ENCODE assay signal across 1 cellular context in the genomic region with DNA sequence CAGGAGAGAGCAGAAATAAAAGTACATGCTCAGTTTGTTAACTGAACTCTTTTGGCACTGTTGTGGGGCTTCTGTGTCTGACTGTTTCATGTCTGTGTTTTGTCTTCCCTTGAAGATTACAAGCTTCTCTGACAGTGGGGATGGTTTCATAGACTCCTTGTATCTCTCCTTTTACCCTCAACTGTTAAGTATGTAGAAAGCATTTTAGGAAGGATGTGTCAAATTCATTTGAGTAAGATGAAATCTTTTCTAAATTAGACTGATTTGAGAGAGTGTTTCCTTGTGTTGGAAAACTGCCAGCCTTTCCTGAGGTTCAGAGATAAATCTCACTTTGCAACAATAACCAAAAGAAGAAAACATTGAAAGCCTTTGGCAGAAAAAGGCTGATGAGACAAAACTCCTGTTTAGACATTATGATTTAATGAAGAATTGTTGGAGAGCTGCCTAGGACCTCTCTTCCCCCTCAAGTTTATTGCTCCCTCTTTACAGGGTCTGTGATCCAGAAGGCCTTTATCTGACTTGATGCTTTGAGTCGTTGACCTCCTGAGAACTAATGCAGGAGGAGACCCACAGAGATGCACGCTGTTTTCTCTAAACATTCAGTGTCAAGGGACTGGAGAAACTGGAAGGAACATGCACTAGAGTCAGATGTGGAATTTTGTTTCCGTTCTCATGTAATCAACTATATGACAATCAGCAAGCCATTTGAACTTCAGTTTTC.
TF ChIP-seq lines count a peak whose summit lies in the region.

No MANE protein-coding gene starts in this region.

TF ChIP-seq in endothelial cell of umbilical vein, 7 proteins besides CTCF, POLR2A, EP300 and RAD21:
- no peak for TF ChIP-seq POLR2AphosphoS5 (IDR thresholded peaks at IDR 0.05; ENCODE audit: insufficient read depth, low read depth, low read length)
- no peak for TF ChIP-seq EZH2 (IDR thresholded peaks at IDR 0.05; ENCODE audit: borderline replicate concordance, low read depth, low read length, severe bottlenecking)
- no peak for TF ChIP-seq FOS (IDR thresholded peaks at IDR 0.05; ENCODE audit: borderline replicate concordance, insufficient read depth, low read length)
- no peak for TF ChIP-seq JUN (IDR thresholded peaks at IDR 0.05; ENCODE audit: borderline replicate concordance, insufficient read depth, insufficient read length, low read depth)
- TF ChIP-seq GATA2 (IDR thresholded peaks at IDR 0.05; ENCODE audit: insufficient read depth, insufficient read length, low read depth, low read length): no peak
- TF ChIP-seq MYC (IDR thresholded peaks at IDR 0.05; ENCODE audit: low read depth, low read length): no peak
- TF ChIP-seq, protein P1, sequence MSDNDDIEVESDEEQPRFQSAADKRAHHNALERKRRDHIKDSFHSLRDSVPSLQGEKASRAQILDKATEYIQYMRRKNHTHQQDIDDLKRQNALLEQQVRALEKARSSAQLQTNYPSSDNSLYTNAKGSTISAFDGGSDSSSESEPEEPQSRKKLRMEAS (IDR thresholded peaks at IDR 0.05; ENCODE audit: insufficient read depth, insufficient read length): no peak
